In the genomic region with DNA sequence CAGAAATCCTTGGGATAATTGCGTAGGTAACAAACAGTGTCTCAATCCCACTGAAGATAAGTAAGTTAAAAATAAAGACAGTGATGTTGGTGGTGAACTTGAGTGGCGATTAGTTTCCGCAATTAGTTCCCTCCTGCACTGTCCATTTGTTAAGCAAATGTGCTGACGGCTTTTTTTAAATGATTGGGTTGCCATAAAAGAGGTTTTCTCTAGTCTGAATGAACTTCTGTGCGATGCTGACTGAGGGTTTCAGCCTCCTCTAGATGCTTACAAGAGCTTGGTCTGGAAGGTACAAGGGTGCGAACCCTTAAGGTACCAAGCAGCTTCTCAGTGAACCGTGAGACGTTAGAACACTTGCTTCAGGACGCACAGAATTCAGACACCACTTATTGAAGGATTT, we compare ENCODE assay signal across 7 cellular contexts. TPM values are rescaled to one million over a fixed set of nuclear protein-coding genes. Genes with fewer than 3 reads are reported as not detected.
DNase-seq lines count a peak whose midpoint lies in the region; ATAC-seq, FAIRE-seq and TF ChIP-seq lines count a peak whose summit lies in the region.

No MANE protein-coding gene starts in this region.

- H3K4me3 ChIP-seq in OCI-LY3 (ENCODE audit: low read length) (peak overlapping the region; percentile 86; the same call in 1 of the 2 replicates), fibroblast of lung (replicated peaks in 1 of 4; ENCODE audit: control extremely low read depth in 1 of 4, insufficient read depth in 1 of 4, low read depth in 3 of 4, low read length in 4 of 4) (peak overlapping the region in 3 of 4 experiments; percentile 53 to 68 (median 64)), skin epidermis (peak overlapping the region; percentile 60 to 90 (median 70))

- DNase-seq in GM19239 (ENCODE audit: insufficient read length, low spot score) (no peak), fibroblast of lung (ENCODE audit: low read depth in 2 of 2) (no peak), GM19240 (ENCODE audit: insufficient read length, low spot score) (no peak)
- DNase-seq in activated CD4-positive, CD25-positive, alpha-beta regulatory T cell treated with anti-CD3 and anti-CD28 coated beads, Interleukin-2, amount 50 U/mL, for 72 hours, result no peak

- ATAC-seq in GM19452 (IDR thresholded peaks at IDR 0.05; ENCODE audit: unreplicated experiment), result no peak

- no peaks in the 10 kb centered on the region for H4K20me1 ChIP-seq in OCI-LY3 (ENCODE audit: insufficient read depth, low read length)
- no peaks in the 10 kb centered on the region for H4K20me1 ChIP-seq in fibroblast of lung (ENCODE audit: control insufficient read depth, extremely low read depth, insufficient read depth, low read length)

- FAIRE-seq in GM19239 (lab: Jason Lieb, UNC), result peak; percentile 99

- peaks cover 14% of the 10 kb centered on the region for H3K4me1 ChIP-seq in OCI-LY3 (ENCODE audit: low read length)
- no peaks in the 10 kb centered on the region for H3K4me1 ChIP-seq in fibroblast of lung (ENCODE audit: control insufficient read depth, extremely low read depth, insufficient read depth, low read length)

- H3K9ac ChIP-seq in OCI-LY3 (ENCODE audit: low read length), result no peak overlapping the region
- H3K9ac ChIP-seq in fibroblast of lung (ENCODE audit: insufficient read depth, low read length), result no peak overlapping the region

- no peak for TF ChIP-seq CTCF in OCI-LY3 (IDR thresholded peaks at IDR 0.05; ENCODE audit: low read depth, low read length)
- TF ChIP-seq CTCF in fibroblast of lung (conservative IDR thresholded peaks at IDR 0.05 in 1 of 2, IDR thresholded peaks at IDR 0.05 in 1 of 2; ENCODE audit: low read depth in 1 of 2, low read length in 2 of 2), result no peak

- H3K27me3 ChIP-seq in OCI-LY3 (ENCODE audit: low read depth, low read length), result peaks cover 62% of the 10 kb centered on the region
- no peaks in the 10 kb centered on the region for H3K27me3 ChIP-seq in fibroblast of lung (ENCODE audit: control insufficient read depth, insufficient read depth, low read length)

- H3K4me2 ChIP-seq in OCI-LY3 (ENCODE audit: low read length), result peak overlapping the region; percentile 96
- H3K4me2 ChIP-seq in fibroblast of lung (ENCODE audit: extremely low read depth, insufficient read depth, low read length), result no peak overlapping the region

- no peaks in the 10 kb centered on the region for H3K9me3 ChIP-seq in OCI-LY3 (ENCODE audit: insufficient read depth, low read length)
- no peaks in the 10 kb centered on the region for H3K9me3 ChIP-seq in fibroblast of lung (ENCODE audit: control insufficient read depth, insufficient read depth, low read depth, low read length)

- H3K36me3 ChIP-seq in OCI-LY3 (replicated peaks; ENCODE audit: low read depth, low read length) (no peaks in the 10 kb centered on the region), fibroblast of lung (ENCODE audit: control insufficient read depth, insufficient read depth, low read length) (no peaks in the 10 kb centered on the region)

- no peak overlapping the region for H3K27ac ChIP-seq in OCI-LY3 (ENCODE audit: low read length)
- no peak overlapping the region for H3K27ac ChIP-seq in fibroblast of lung (ENCODE audit: insufficient read depth, low read length)
- peak overlapping the region in 17 of 21 experiments; percentile 58 to 94 (median 83) for H3K27ac ChIP-seq in skin epidermis

- no peaks in the 10 kb centered on the region for H3K79me2 ChIP-seq in OCI-LY3 (ENCODE audit: low read length)
- no peaks in the 10 kb centered on the region for H3K79me2 ChIP-seq in fibroblast of lung (ENCODE audit: control insufficient read depth, insufficient read depth, low read length)

- no peak overlapping the region for H2AFZ ChIP-seq in OCI-LY3 (ENCODE audit: low read depth, low read length)
- no peak overlapping the region for H2AFZ ChIP-seq in fibroblast of lung (ENCODE audit: low read length)

RNA-seq across cellular contexts. Expression of a gene that starts 0.7 kb away (rescaled TPM):
- 5.6 and 14.5 TPM in 2 replicates for total RNA-seq in fibroblast of lung
- 3.6 and 4.7 TPM in 2 replicates for polyA plus RNA-seq in fibroblast of lung
- 1.6 TPM in 2 replicates for polyA plus RNA-seq in fibroblast of lung (2012)
- 3.2 and 7.2 TPM in 2 replicates for polyA minus RNA-seq in fibroblast of lung (ENCODE audit: low replicate concordance)

Comparison
In these comparisons a context has a peak if more than half of its experiments do, and no peak if none do; other contexts are left out.
1. H3K27ac ChIP-seq: peak in skin epidermis (17 of 21); none in OCI-LY3 (single experiment) and fibroblast of lung (single experiment).
2. Peak in every context shown above with its lines, with median percentiles within 50 percentile points of each other: H3K4me3 ChIP-seq.